In genomic region chr12:51281202-51281924, GRCh38 we compare ENCODE assay signal across 1 cellular context.
TF ChIP-seq lines count a peak whose summit lies in the region.

No MANE protein-coding gene starts in this region.

TF ChIP-seq in SK-N-SH treated with all-trans-retinoic acid at 6 μM for 48 hours, 23 proteins besides CTCF, POLR2A, EP300 and RAD21 (continued from another document):
- TF ChIP-seq ARNTL (CRISPR knock-in tag; IDR thresholded peaks at IDR 0.05; ENCODE audit: borderline replicate concordance, low read depth), result no peak
- TF ChIP-seq BACH2 (CRISPR knock-in tag; IDR thresholded peaks at IDR 0.05; ENCODE audit: borderline replicate concordance), result no peak
